Comparison of ENCODE assay signal across 14 cellular contexts in the genomic region with DNA sequence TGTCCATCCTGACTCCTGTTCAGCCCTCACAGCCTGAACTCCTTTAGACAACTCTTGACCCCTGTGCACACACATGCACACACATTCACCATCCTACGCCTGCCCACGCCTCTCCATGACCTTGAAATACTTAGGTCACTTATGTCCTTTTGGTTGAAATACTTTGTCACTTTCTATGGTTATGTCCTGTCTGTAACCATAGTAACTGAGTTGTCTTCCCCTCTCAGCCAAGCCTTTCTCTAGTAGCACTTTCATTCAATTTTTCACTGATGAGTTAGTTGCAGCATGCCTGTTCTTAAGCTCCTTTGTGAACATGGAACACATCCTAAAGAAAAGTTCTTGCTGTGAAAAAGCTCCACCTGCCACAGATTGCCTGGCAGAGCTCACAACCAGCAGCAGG.
DNase-seq lines count a peak whose midpoint lies in the region; TF ChIP-seq lines count a peak whose summit lies in the region.
"Had no signal": no experiment of that assay in that cellular context is flagged by ENCODE, and none has a peak within 500 bp of the region (broad histone marks: within the 10 kb centered on the region; RNA-seq: fewer than 3 reads in every experiment).

No MANE protein-coding gene starts in this region.

- no peak overlapping the region for H3K9ac ChIP-seq in mesenchymal stem cell (ENCODE audit: low read length)

- no peak overlapping the region for H3K14ac ChIP-seq in mesenchymal stem cell (ENCODE audit: low read length in 2 of 2)

- no peak overlapping the region for H3K4ac ChIP-seq in mesenchymal stem cell (ENCODE audit: low read depth in 1 of 2, low read length in 2 of 2)

- H2AFZ ChIP-seq in mesenchymal stem cell (ENCODE audit: low read depth, low read length) = no peak overlapping the region
- H2AFZ ChIP-seq: GM23338 had no signal

- H3K27me3 ChIP-seq in mesenchymal stem cell (ENCODE audit: control insufficient read depth in 1 of 2, insufficient read depth in 1 of 2, low read length in 2 of 2) (no peaks in the 10 kb centered on the region), sigmoid colon (no peaks in the 10 kb centered on the region)

- intact Hi-C loops in CD14-positive monocyte (cut with micrococcal nuclease) (no loop called here), sigmoid colon (cut with DNase I) (no loop called here)

- DNase-seq in CD14-positive monocyte (ENCODE audit: low spot score) = peak; percentile 5
- DNase-seq in mesenchymal stem cell = no peak
- no peak for DNase-seq in type B pancreatic cell (ENCODE audit: extremely low spot score, unreplicated experiment)
- DNase-seq in NCI-H446 (lab: John Stamatoyannopoulos, UW) = no peak
- DNase-seq in sigmoid colon = no peak
- DNase-seq in activated effector memory CD4-positive, alpha-beta T cell treated with Interleukin-2 at 50 U/mL for 16 hours = no peak
- DNase-seq: Calu3; CD4-positive, CD25-positive, alpha-beta regulatory T cell; DMS 273 treated with DMSO at 0.1 percent for 48 hours; H7 had no signal

- TF ChIP-seq POLR2A in sigmoid colon (IDR thresholded peaks at IDR 0.05) = no peak

- no peak overlapping the region for H3K27ac ChIP-seq in mesenchymal stem cell (ENCODE audit: low read length, poor library complexity, severe bottlenecking)
- H3K27ac ChIP-seq in sigmoid colon = no peak overlapping the region

- no peak overlapping the region for H3K4me2 ChIP-seq in mesenchymal stem cell (ENCODE audit: low read length, poor library complexity, severe bottlenecking)
- H3K4me2 ChIP-seq: GM23338 had no signal

- TF ChIP-seq CTCF in CD14-positive monocyte (IDR thresholded peaks at IDR 0.05) (no peak), brain (conservative IDR thresholded peaks at IDR 0.05) (no peak), type B pancreatic cell (conservative IDR thresholded peaks at IDR 0.05) (no peak), sigmoid colon (IDR thresholded peaks at IDR 0.05) (no peak)

- H3K4me1 ChIP-seq in mesenchymal stem cell (ENCODE audit: control insufficient read depth, insufficient read depth, low read depth, low read length) = peaks cover 8% of the 10 kb centered on the region
- H3K4me1 ChIP-seq in sigmoid colon = peaks cover 0 to 11% (median 5%) of the 10 kb centered on the region in 4 donors

- no peak overlapping the region for H2AK5ac ChIP-seq in mesenchymal stem cell (ENCODE audit: low read length, severe bottlenecking)

- H4K8ac ChIP-seq in mesenchymal stem cell (ENCODE audit: low read length) = no peak overlapping the region

- no peak for TF ChIP-seq EP300 in sigmoid colon (IDR thresholded peaks at IDR 0.05)

- H3K9me3 ChIP-seq in mesenchymal stem cell (ENCODE audit: control insufficient read depth, low read length) = no peaks in the 10 kb centered on the region
- H3K9me3 ChIP-seq in sigmoid colon = no peaks in the 10 kb centered on the region

- no peak overlapping the region for H2BK120ac ChIP-seq in mesenchymal stem cell (ENCODE audit: low read depth, low read length)

- H3K36me3 Mint-ChIP-seq in CD14-positive monocyte = no peaks in the 10 kb centered on the region
- H3K36me3 Mint-ChIP-seq in brain = peaks cover 7% of the 10 kb centered on the region
- H3K36me3 Mint-ChIP-seq in type B pancreatic cell = no peaks in the 10 kb centered on the region
- H3K36me3 Mint-ChIP-seq: IgD-negative memory B cell had no signal

- H3K27ac Mint-ChIP-seq in CD14-positive monocyte (no peak overlapping the region), brain (peak overlapping the region; percentile 13 to 54 (median 25)), type B pancreatic cell (peak overlapping the region; percentile 15)
- H3K27ac Mint-ChIP-seq: B cell, GM23338 had no signal

- no peak overlapping the region for H3K18ac ChIP-seq in mesenchymal stem cell (ENCODE audit: low read depth in 1 of 2, low read length in 2 of 2)

- no peaks in the 10 kb centered on the region for H3K4me1 Mint-ChIP-seq in CD14-positive monocyte
- peaks cover 68% of the 10 kb centered on the region for H3K4me1 Mint-ChIP-seq in brain
- peaks cover 28% of the 10 kb centered on the region for H3K4me1 Mint-ChIP-seq in type B pancreatic cell (ENCODE audit: unreplicated experiment)
- H3K4me1 Mint-ChIP-seq: B cell had no signal

- peaks cover 1% of the 10 kb centered on the region for H3K79me1 ChIP-seq in mesenchymal stem cell (replicated peaks; ENCODE audit: low read length, poor library complexity, severe bottlenecking)

- 77% methylated on average over 2 of the region's 2 CpGs for WGBS in mesenchymal stem cell
- 84 to 91% methylated on average over 2 of the region's 2 CpGs for WGBS in sigmoid colon, 2 donors

- no peak overlapping the region for H2BK15ac ChIP-seq in mesenchymal stem cell (ENCODE audit: low read depth, poor library complexity, severe bottlenecking)

- peaks cover 0 to 8% of the 10 kb centered on the region in 2 experiments for H3K36me3 ChIP-seq in mesenchymal stem cell (ENCODE audit: control insufficient read depth in 1 of 2, insufficient read depth in 2 of 2, low read depth in 1 of 2, low read length in 2 of 2)
- H3K36me3 ChIP-seq in sigmoid colon = no peaks in the 10 kb centered on the region

- H3K27me3 Mint-ChIP-seq in CD14-positive monocyte (ENCODE audit: low read depth in 3 of 3) = no peaks in the 10 kb centered on the region
- no peaks in the 10 kb centered on the region for H3K27me3 Mint-ChIP-seq in brain
- H3K27me3 Mint-ChIP-seq in type B pancreatic cell = peaks cover 3% of the 10 kb centered on the region
- H3K27me3 Mint-ChIP-seq: B cell, IgD-negative memory B cell had no signal

- H2BK12ac ChIP-seq in mesenchymal stem cell (ENCODE audit: low read length in 2 of 2) = no peak overlapping the region

- no peak overlapping the region for H3K23ac ChIP-seq in mesenchymal stem cell (ENCODE audit: low read length in 2 of 2)

- H3K9me3 Mint-ChIP-seq in CD14-positive monocyte = no peaks in the 10 kb centered on the region
- peaks cover 0 to 3% (median 0%) of the 10 kb centered on the region in 5 experiments for H3K9me3 Mint-ChIP-seq in brain
- H3K9me3 Mint-ChIP-seq in type B pancreatic cell = no peaks in the 10 kb centered on the region
- H3K9me3 Mint-ChIP-seq: CD4-positive, CD25-positive, alpha-beta regulatory T cell; GM23338; IgD-negative memory B cell had no signal

- H3K4me3 Mint-ChIP-seq in CD14-positive monocyte (no peak overlapping the region), brain (peak overlapping the region in 1 of 5 experiments; percentile 9), type B pancreatic cell (no peak overlapping the region)
- H3K4me3 Mint-ChIP-seq: B cell; CD4-positive, CD25-positive, alpha-beta regulatory T cell; GM23338; IgD-negative memory B cell had no signal

- H3K4me3 ChIP-seq in mesenchymal stem cell (ENCODE audit: insufficient read depth in 1 of 2, low read depth in 1 of 2, low read length in 2 of 2) (no peak overlapping the region), sigmoid colon (no peak overlapping the region)
- H3K4me3 ChIP-seq: GM23338 had no signal

- peak overlapping the region; percentile 16 for H4K91ac ChIP-seq in mesenchymal stem cell (ENCODE audit: low read length)

- no peak overlapping the region for H2BK5ac ChIP-seq in mesenchymal stem cell (ENCODE audit: low read depth, low read length, poor library complexity, severe bottlenecking)

Comparison
In these comparisons a context has a peak if more than half of its experiments do, and no peak if none do; other contexts are left out.
1. H3K27ac Mint-ChIP-seq: peak in brain (5 of 5) and type B pancreatic cell (single experiment); none in CD14-positive monocyte (0 of 7).